20 cellular contexts compared by ENCODE assay signal in the genomic region with DNA sequence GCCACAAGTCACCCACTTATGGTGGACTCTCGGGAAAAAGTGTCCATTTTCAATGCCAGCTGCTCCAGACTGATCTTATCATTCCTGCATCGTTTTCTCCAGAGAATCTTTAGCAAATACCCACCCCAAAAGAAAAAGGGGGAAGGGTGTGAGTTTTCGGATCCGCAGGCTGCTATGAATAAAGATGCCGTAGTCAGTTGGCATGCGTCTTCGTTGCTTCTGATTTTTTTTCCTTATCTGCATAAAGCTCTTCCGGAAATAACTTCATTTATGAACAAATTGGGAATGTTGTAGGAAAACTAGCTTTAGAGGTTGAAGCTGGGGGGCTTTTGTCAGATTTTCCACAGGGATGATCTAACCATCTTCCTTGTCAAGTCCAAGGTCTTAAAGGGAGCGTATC. TPM values are rescaled to one million over a fixed set of nuclear protein-coding genes. Genes with fewer than 3 reads are reported as not detected.
DNase-seq lines count a peak whose midpoint lies in the region; FAIRE-seq and TF ChIP-seq lines count a peak whose summit lies in the region.
"Had no signal": no experiment of that assay in that cellular context is flagged by ENCODE, and none has a peak within 500 bp of the region (broad histone marks: within the 10 kb centered on the region; RNA-seq: fewer than 3 reads in every experiment).

No MANE protein-coding gene starts in this region.

- intact Hi-C loops in activated CD4-positive, alpha-beta T cell treated with anti-CD3 and anti-CD28 coated beads, Interleukin-2, amount 10 ng/mL, durations not matched to agents 24 days and 14 days (cut with micrococcal nuclease), result no loop called here
- intact Hi-C loops in kidney (cut with DNase I), result loop anchor here (10.0 kb wide), 1 partner anchor 113 kb away; no protein-coding TSS in a partner anchor

- peaks cover 2% of the 10 kb centered on the region for H3K27me3 Mint-ChIP-seq in activated CD4-positive, alpha-beta T cell treated with anti-CD3 and anti-CD28 coated beads, Interleukin-2, amount 10 ng/mL, durations not matched to agents 24 days and 14 days
- no peaks in the 10 kb centered on the region for H3K27me3 Mint-ChIP-seq in osteocyte (ENCODE audit: unreplicated experiment)

- peak overlapping the region; percentile 25 for H3K27ac Mint-ChIP-seq in activated CD4-positive, alpha-beta T cell treated with anti-CD3 and anti-CD28 coated beads, Interleukin-2, amount 10 ng/mL, durations not matched to agents 24 days and 14 days
- H3K27ac Mint-ChIP-seq in osteocyte (ENCODE audit: unreplicated experiment), result peak overlapping the region; percentile 39
- H3K27ac Mint-ChIP-seq: B cell; CD4-positive, CD25-positive, alpha-beta regulatory T cell had no signal

- peaks cover 9 to 14% of the 10 kb centered on the region in 2 donors for H3K36me3 ChIP-seq in kidney (ENCODE audit: control insufficient read depth in 1 of 2, insufficient read depth in 2 of 2, low read length in 2 of 2)

- TF ChIP-seq CTCF in coronary artery (IDR thresholded peaks at IDR 0.05), result no peak
- TF ChIP-seq CTCF in osteocyte (IDR thresholded peaks at IDR 0.05), result no peak
- TF ChIP-seq CTCF in kidney (IDR thresholded peaks at IDR 0.05; ENCODE audit: borderline replicate concordance, extremely low read depth, insufficient read depth), result no peak

- peak overlapping the region; percentile 25 to 51 for H3K27ac ChIP-seq in coronary artery
- H3K27ac ChIP-seq in temporal lobe (ENCODE audit: low read depth, low read length), result peak overlapping the region; percentile 66
- peak overlapping the region in 1 of 2 donors; percentile 45 for H3K27ac ChIP-seq in kidney (ENCODE audit: low read depth in 2 of 2, low read length in 2 of 2)
- H3K27ac ChIP-seq in caudate nucleus (ENCODE audit: low read depth, low read length), result no peak overlapping the region
- H3K27ac ChIP-seq: 22Rv1 had no signal

- H3K9me3 Mint-ChIP-seq in activated CD4-positive, alpha-beta T cell treated with anti-CD3 and anti-CD28 coated beads, Interleukin-2, amount 10 ng/mL, durations not matched to agents 24 days and 14 days, result no peaks in the 10 kb centered on the region
- H3K9me3 Mint-ChIP-seq in osteocyte (ENCODE audit: unreplicated experiment), result no peaks in the 10 kb centered on the region

- peaks cover 29 to 34% of the 10 kb centered on the region in 2 donors for H3K4me1 ChIP-seq in kidney (ENCODE audit: control insufficient read depth in 1 of 2, insufficient read depth in 1 of 2, low read depth in 1 of 2, low read length in 2 of 2)

- no peaks in the 10 kb centered on the region for H3K9me3 ChIP-seq in kidney (ENCODE audit: control insufficient read depth in 1 of 2, low read length in 2 of 2)
- H3K9me3 ChIP-seq: Caco-2 had no signal

- DNase-seq in activated CD4-positive, alpha-beta T cell treated with anti-CD3 and anti-CD28 coated beads, Interleukin-2, amount 10 ng/mL, durations not matched to agents 24 days and 14 days, result no peak
- DNase-seq in activated CD4-positive, alpha-beta T cell treated with anti-CD3 and anti-CD28 coated beads for 1 hour, result no peak
- DNase-seq in coronary artery (ENCODE audit: low spot score), result no peak
- DNase-seq in osteocyte (ENCODE audit: extremely low spot score, unreplicated experiment), result no peak
- DNase-seq in kidney, result no peak
- no peak for DNase-seq in NCI-H2171 (lab: John Stamatoyannopoulos, UW)
- DNase-seq in caudate nucleus (lab: John Stamatoyannopoulos, UW), result no peak
- DNase-seq: Caco-2; CD4-positive, CD25-positive, alpha-beta regulatory T cell; DMS53; MV-4-11; NCI-H1417 treated with DMSO at 0.1 percent for 48 hours; NCI-H1930; NCI-H446; NCI-H69 had no signal

- H3K4me3 ChIP-seq in coronary artery (no peak overlapping the region), kidney (ENCODE audit: low read length in 2 of 2) (no peak overlapping the region)
- H3K4me3 ChIP-seq: K562 had no signal

- H3K4me1 Mint-ChIP-seq in activated CD4-positive, alpha-beta T cell treated with anti-CD3 and anti-CD28 coated beads, Interleukin-2, amount 10 ng/mL, durations not matched to agents 24 days and 14 days, result no peaks in the 10 kb centered on the region
- peaks cover 40% of the 10 kb centered on the region for H3K4me1 Mint-ChIP-seq in osteocyte (ENCODE audit: unreplicated experiment)
- H3K4me1 Mint-ChIP-seq: B cell had no signal

- no peaks in the 10 kb centered on the region for H3K36me3 Mint-ChIP-seq in activated CD4-positive, alpha-beta T cell treated with anti-CD3 and anti-CD28 coated beads, Interleukin-2, amount 10 ng/mL, durations not matched to agents 24 days and 14 days (ENCODE audit: low read depth)
- H3K36me3 Mint-ChIP-seq in osteocyte (ENCODE audit: unreplicated experiment), result peaks cover 25% of the 10 kb centered on the region
- H3K36me3 Mint-ChIP-seq: CD4-positive, CD25-positive, alpha-beta regulatory T cell had no signal

- no peak for FAIRE-seq in kidney (lab: Jason Lieb, UNC)

- H3K4me3 Mint-ChIP-seq in activated CD4-positive, alpha-beta T cell treated with anti-CD3 and anti-CD28 coated beads, Interleukin-2, amount 10 ng/mL, durations not matched to agents 24 days and 14 days, result no peak overlapping the region
- H3K4me3 Mint-ChIP-seq in osteocyte (ENCODE audit: unreplicated experiment), result no peak overlapping the region
- H3K4me3 Mint-ChIP-seq: B cell; CD4-positive, CD25-positive, alpha-beta regulatory T cell had no signal

- no peak overlapping the region for H3K9ac ChIP-seq in kidney (ENCODE audit: low read length in 2 of 2)

RNA-seq across cellular contexts. Expression of gene VILL, which starts 22.4 kb away (rescaled TPM):
- 11.4 and 12.8 TPM in 2 replicates for total RNA-seq in activated CD4-positive, alpha-beta T cell treated with anti-CD3 and anti-CD28 coated beads, Interleukin-2, amount 10 ng/mL, durations not matched to agents 24 days and 14 days
- total RNA-seq in osteocyte (2.3 and 2.7 TPM in 2 replicates), temporal lobe (9.1 TPM), kidney (7.6 TPM)
- 7.4 TPM for polyA plus RNA-seq in kidney (ENCODE audit: insufficient read depth, low read depth, low replicate concordance)
- total RNA-seq: H4 had no signal
